Comparison of ENCODE assay signal across 22 cellular contexts in genomic region chr5:137184734-137185133, GRCh38.
DNase-seq lines count a peak whose midpoint lies in the region; ATAC-seq and TF ChIP-seq lines count a peak whose summit lies in the region.
"Had no signal": no experiment of that assay in that cellular context is flagged by ENCODE, and none has a peak within 500 bp of the region (broad histone marks: within the 10 kb centered on the region; RNA-seq: fewer than 3 reads in every experiment).

No MANE protein-coding gene starts in this region.

- no peak overlapping the region for H2BK12ac ChIP-seq in neuronal stem cell (ENCODE audit: low read length)

- H3K27ac Mint-ChIP-seq in neural progenitor cell = no peak overlapping the region
- H3K27ac Mint-ChIP-seq: CD14-positive monocyte; CD4-positive, alpha-beta memory T cell; CD4-positive, CD25-positive, alpha-beta regulatory T cell; CD8-positive, alpha-beta memory T cell had no signal

- H2AK5ac ChIP-seq in neuronal stem cell (ENCODE audit: low read depth, low read length) = no peak overlapping the region

- H3K27me3 Mint-ChIP-seq in neural progenitor cell (ENCODE audit: insufficient read depth, low read depth) = peaks cover 4% of the 10 kb centered on the region
- H3K27me3 Mint-ChIP-seq: CD4-positive, CD25-positive, alpha-beta regulatory T cell had no signal

- H3K4me2 ChIP-seq in neural progenitor cell (no peak overlapping the region), neuronal stem cell (ENCODE audit: insufficient read depth, low read length, poor library complexity, severe bottlenecking) (no peak overlapping the region)
- H3K4me2 ChIP-seq: BLaER1 had no signal

- no peaks in the 10 kb centered on the region for H3K9me3 Mint-ChIP-seq in neural progenitor cell

- no peaks in the 10 kb centered on the region for H4K20me1 ChIP-seq in neural progenitor cell (ENCODE audit: low read depth)
- H4K20me1 ChIP-seq: BLaER1 had no signal

- H3K27me3 ChIP-seq in right cardiac atrium (ENCODE audit: control insufficient read depth, insufficient read depth) = no peaks in the 10 kb centered on the region
- H3K27me3 ChIP-seq in heart right ventricle = peaks cover 0 to 3% (median 0%) of the 10 kb centered on the region in 7 donors
- no peaks in the 10 kb centered on the region for H3K27me3 ChIP-seq in neural progenitor cell
- no peaks in the 10 kb centered on the region for H3K27me3 ChIP-seq in neuronal stem cell (ENCODE audit: control insufficient read depth in 3 of 3, insufficient read depth in 3 of 3, low read depth in 1 of 3, low read length in 3 of 3)
- H3K27me3 ChIP-seq: BE2C, BLaER1 had no signal

- H4K91ac ChIP-seq in neuronal stem cell (ENCODE audit: low read depth, low read length, poor library complexity) = no peak overlapping the region

- H2AFZ ChIP-seq in neural progenitor cell (replicated peaks) (no peak overlapping the region), neuronal stem cell (ENCODE audit: low read length) (no peak overlapping the region)

- H3K4ac ChIP-seq in neuronal stem cell (ENCODE audit: low read length) = no peak overlapping the region

- H3K79me2 ChIP-seq in neural progenitor cell (ENCODE audit: low read depth) = no peaks in the 10 kb centered on the region

- ATAC-seq in right cardiac atrium = peak; percentile 15 to 54
- no peak for ATAC-seq in heart right ventricle
- ATAC-seq in GM21619 (IDR thresholded peaks at IDR 0.05; ENCODE audit: unreplicated experiment) = no peak
- ATAC-seq: GM12878 had no signal

- no peak overlapping the region for H2BK5ac ChIP-seq in neuronal stem cell (ENCODE audit: low read length)

- no peak overlapping the region for H3K14ac ChIP-seq in neuronal stem cell (ENCODE audit: low read length)

- intact Hi-C loops in right cardiac atrium (cut with DNase I) = no loop called here
- intact Hi-C loops in heart right ventricle (cut with DNase I) = no loop called here

- H2BK15ac ChIP-seq in neuronal stem cell (ENCODE audit: low read length) = peak overlapping the region; percentile 18

- H3K27ac ChIP-seq in right cardiac atrium (ENCODE audit: low read length) (no peak overlapping the region), heart right ventricle (no peak overlapping the region), neural progenitor cell (no peak overlapping the region), neuronal stem cell (replicated peaks; ENCODE audit: low read length) (no peak overlapping the region)
- H3K27ac ChIP-seq: BLaER1 had no signal

- no peak overlapping the region for H2BK120ac ChIP-seq in neuronal stem cell (ENCODE audit: low read depth, low read length)

- TF ChIP-seq CTCF in heart right ventricle (IDR thresholded peaks at IDR 0.05) (no peak), neural progenitor cell (IDR thresholded peaks at IDR 0.05) (no peak)

- H3K4me3 ChIP-seq in right cardiac atrium (ENCODE audit: low read length) (no peak overlapping the region), heart right ventricle (no peak overlapping the region), neural progenitor cell (no peak overlapping the region), neuronal stem cell (ENCODE audit: low read length in 2 of 2) (no peak overlapping the region)
- H3K4me3 ChIP-seq: BLaER1, GM12878 had no signal

- H3F3A ChIP-seq in neural progenitor cell (ENCODE audit: low read depth) = peaks cover 8% of the 10 kb centered on the region

- no peaks in the 10 kb centered on the region for H3K36me3 Mint-ChIP-seq in neural progenitor cell
- H3K36me3 Mint-ChIP-seq: CD14-positive monocyte; CD4-positive, alpha-beta memory T cell; CD4-positive, CD25-positive, alpha-beta regulatory T cell; CD8-positive, alpha-beta memory T cell had no signal

- H3K9me3 ChIP-seq in right cardiac atrium (ENCODE audit: control insufficient read depth, low read length) (no peaks in the 10 kb centered on the region), heart right ventricle (no peaks in the 10 kb centered on the region), neural progenitor cell (ENCODE audit: low read depth) (no peaks in the 10 kb centered on the region), neuronal stem cell (replicated peaks in 1 of 2; ENCODE audit: control insufficient read depth in 2 of 2, insufficient read depth in 1 of 2, low read depth in 1 of 2, low read length in 2 of 2) (no peaks in the 10 kb centered on the region)
- H3K9me3 ChIP-seq: BE2C, BLaER1 had no signal

- whole genome bisulfite sequencing in right cardiac atrium = 60% methylated on average over 2 of the region's 2 CpGs
- WGBS in heart right ventricle, 2 donors = 81 to 84% methylated on average over 2 of the region's 2 CpGs
- WGBS in neuronal stem cell (ENCODE audit: extremely low coverage in 2 of 2, insufficient read length in 2 of 2, insufficient replicate concordance in 1 of 2), 2 donors = no CpG with 5 or more reads among the region's 2 CpGs

- no peak overlapping the region for H3K23ac ChIP-seq in neuronal stem cell (ENCODE audit: low read depth, low read length, poor library complexity)

- no peaks in the 10 kb centered on the region for H3K79me1 ChIP-seq in neuronal stem cell (ENCODE audit: low read depth, low read length)

- H3K4me1 ChIP-seq in right cardiac atrium (ENCODE audit: control insufficient read depth, insufficient read depth, low read length) (peaks cover 4% of the 10 kb centered on the region), heart right ventricle (no peaks in the 10 kb centered on the region), neural progenitor cell (peaks cover 35% of the 10 kb centered on the region), neuronal stem cell (ENCODE audit: control insufficient read depth in 2 of 2, insufficient read depth in 1 of 2, low read depth in 1 of 2, low read length in 2 of 2) (peaks cover 0 to 19% of the 10 kb centered on the region in 2 donors)
- H3K4me1 ChIP-seq: BE2C had no signal

- H3K4me1 Mint-ChIP-seq in neural progenitor cell = peaks cover 31% of the 10 kb centered on the region
- H3K4me1 Mint-ChIP-seq: CD14-positive monocyte; CD4-positive, alpha-beta memory T cell; CD4-positive, CD25-positive, alpha-beta regulatory T cell; CD8-positive, alpha-beta memory T cell had no signal

- H3K4me3 Mint-ChIP-seq in neural progenitor cell = peak overlapping the region; percentile 12
- H3K4me3 Mint-ChIP-seq: CD14-positive monocyte; CD4-positive, alpha-beta memory T cell; CD4-positive, CD25-positive, alpha-beta regulatory T cell; CD8-positive, alpha-beta memory T cell had no signal

- no peak overlapping the region for H3K18ac ChIP-seq in neuronal stem cell (ENCODE audit: low read length)

- H3K9ac ChIP-seq in neural progenitor cell (no peak overlapping the region), neuronal stem cell (ENCODE audit: low read depth, low read length, poor library complexity) (no peak overlapping the region)
- H3K9ac ChIP-seq: BLaER1 had no signal

- DNase-seq in right cardiac atrium (no peak), heart right ventricle (no peak), neural progenitor cell (ENCODE audit: low spot score) (no peak), neuronal stem cell (ENCODE audit: low spot score) (no peak)
- DNase-seq: 8988T; ACHN; BE2C; CD4-positive, alpha-beta memory T cell; CD4-positive, CD25-positive, alpha-beta regulatory T cell; CD8-positive, alpha-beta memory T cell; COR-L47; DMS 273 treated with DMSO at 0.1 percent for 48 hours; DMS153; DMS53; DMS79; DND-41; EL; GDM1 had no signal

- no peak overlapping the region for H4K8ac ChIP-seq in neuronal stem cell (ENCODE audit: low read depth, low read length)

- no peaks in the 10 kb centered on the region for H3K36me3 ChIP-seq in heart right ventricle
- H3K36me3 ChIP-seq in neural progenitor cell = no peaks in the 10 kb centered on the region
- no peaks in the 10 kb centered on the region for H3K36me3 ChIP-seq in neuronal stem cell (replicated peaks in 1 of 2; ENCODE audit: control insufficient read depth in 2 of 2, insufficient read depth in 2 of 2, low read length in 2 of 2)
- H3K36me3 ChIP-seq: BE2C, BLaER1 had no signal

Comparison
In these comparisons a context has a peak if more than half of its experiments do, and no peak if none do; other contexts are left out.
1. ATAC-seq: peak in right cardiac atrium (2 of 2); none in heart right ventricle (0 of 8) and GM21619 (single experiment).